ENCODE assay signal across 10 cellular contexts in genomic region chr14:38405851-38406630, GRCh38.
DNase-seq lines count a peak whose midpoint lies in the region; ATAC-seq and TF ChIP-seq lines count a peak whose summit lies in the region.
"Had no signal": no experiment of that assay in that cellular context is flagged by ENCODE, and none has a peak within 500 bp of the region (broad histone marks: within the 10 kb centered on the region; RNA-seq: fewer than 3 reads in every experiment).

No MANE protein-coding gene starts in this region.

- no peak overlapping the region for H3K27ac ChIP-seq in OCI-LY7 (ENCODE audit: low read depth, low read length, poor library complexity, severe bottlenecking)

- H3K36me3 ChIP-seq in OCI-LY7 (ENCODE audit: insufficient read depth, low read length), result no peaks in the 10 kb centered on the region

- TF ChIP-seq CTCF in OCI-LY7 (conservative IDR thresholded peaks at IDR 0.05; ENCODE audit: low read length), result no peak

- no peaks in the 10 kb centered on the region for H3K9me3 ChIP-seq in OCI-LY7 (ENCODE audit: low read length)

- H2AFZ ChIP-seq in OCI-LY7 (ENCODE audit: low read length), result no peak overlapping the region

- H3K4me2 ChIP-seq in OCI-LY7 (ENCODE audit: low read length), result no peak overlapping the region

- no peaks in the 10 kb centered on the region for H4K20me1 ChIP-seq in OCI-LY7 (ENCODE audit: insufficient read depth, low read length)

- POLR2A ChIA-PET in OCI-LY7 (lab: Charles Lee), result interaction anchor here (0.7 to 1.3 kb wide), 2 partner anchors 37 to 87 kb away, joined by 3 to 4 read pairs; no protein-coding TSS in a partner anchor

- no peaks in the 10 kb centered on the region for H3K79me2 ChIP-seq in OCI-LY7 (ENCODE audit: insufficient read depth, low read depth, low read length)

- intact Hi-C loops in OCI-LY7 (cut with micrococcal nuclease; ENCODE audit: unreplicated experiment), result no loop called here

- ATAC-seq in SK-N-SH treated with all-trans-retinoic acid at 6 μM for 48 hours (peak; percentile 64), GM18861 (IDR thresholded peaks at IDR 0.05; ENCODE audit: unreplicated experiment) (no peak)
- ATAC-seq: stimulated activated naive CD8-positive, alpha-beta T cell treated with anti-CD3 and anti-CD28 coated beads, Interleukin-15, Interleukin-2, amounts not matched to agents 100 U/mL and 50 U/mL, for 24 hours had no signal

- H3K4me1 ChIP-seq in OCI-LY7 (ENCODE audit: insufficient read depth, low read length, poor library complexity, severe bottlenecking), result no peaks in the 10 kb centered on the region

- peaks cover 4% of the 10 kb centered on the region; the same call in 1 of the 2 replicates for H3K9me2 ChIP-seq in OCI-LY7 (ENCODE audit: insufficient read depth, low read length)

- H3K4me3 ChIP-seq in OCI-LY7 (ENCODE audit: low read depth, low read length, poor library complexity, severe bottlenecking), result no peak overlapping the region

- no TSS peak for BruUV-seq in OCI-LY7 (replicated peaks; lab: Mats Ljungman, UMichigan)

- CTCF ChIA-PET in OCI-LY7 (lab: Charles Lee; ENCODE audit: unreplicated experiment), result no interaction called here

- peak; percentile 79 for DNase-seq in DMS153 treated with DMSO at 0.1 percent for 48 hours (lab: John Stamatoyannopoulos, UW; ENCODE audit: unreplicated experiment)
- peak; percentile 86 for DNase-seq in NCI-H1105 treated with DMSO at 0.1 percent for 48 hours (lab: John Stamatoyannopoulos, UW)
- peak; percentile 93 for DNase-seq in myocyte (ENCODE audit: low read depth)
- DNase-seq in activated naive CD4-positive, alpha-beta T cell (lab: John Stamatoyannopoulos, UW), result no peak
- no peak for DNase-seq in OCI-M1 (lab: John Stamatoyannopoulos, UW)
- DNase-seq in OCI-LY7 (ENCODE audit: low spot score), result no peak
- DNase-seq: aorta; stimulated activated naive CD8-positive, alpha-beta T cell treated with anti-CD3 and anti-CD28 coated beads, Interleukin-15, Interleukin-2, amounts not matched to agents 100 U/mL and 50 U/mL, for 24 hours had no signal

TF ChIP-seq in SK-N-SH treated with all-trans-retinoic acid at 6 μM for 48 hours, 23 proteins besides CTCF, POLR2A, EP300 and RAD21:
- TF ChIP-seq ZFP30 (CRISPR knock-in tag; IDR thresholded peaks at IDR 0.05), result no peak
- no peak for TF ChIP-seq TSHZ2 (CRISPR knock-in tag; IDR thresholded peaks at IDR 0.05)
- no peak for TF ChIP-seq SNAI2 (CRISPR knock-in tag; IDR thresholded peaks at IDR 0.05)
- TF ChIP-seq ISL1 (CRISPR knock-in tag; IDR thresholded peaks at IDR 0.05), result no peak
- TF ChIP-seq ZC3H10 (CRISPR knock-in tag; IDR thresholded peaks at IDR 0.05), result no peak
- TF ChIP-seq CSDC2 (CRISPR knock-in tag; IDR thresholded peaks at IDR 0.05), result no peak
- no peak for TF ChIP-seq ZFP3 (CRISPR knock-in tag; IDR thresholded peaks at IDR 0.05)
- no peak for TF ChIP-seq POU6F1 (CRISPR knock-in tag; IDR thresholded peaks at IDR 0.05; ENCODE audit: borderline replicate concordance, low read depth)
- TF ChIP-seq BACH2 (CRISPR knock-in tag; IDR thresholded peaks at IDR 0.05; ENCODE audit: borderline replicate concordance), result no peak
- TF ChIP-seq PPARA (CRISPR knock-in tag; IDR thresholded peaks at IDR 0.05; ENCODE audit: borderline replicate concordance), result no peak
- TF ChIP-seq OSR1 (CRISPR knock-in tag; IDR thresholded peaks at IDR 0.05), result no peak
- TF ChIP-seq ZNF70 (CRISPR knock-in tag; IDR thresholded peaks at IDR 0.05), result no peak
- TF ChIP-seq CSRNP3 (CRISPR knock-in tag; IDR thresholded peaks at IDR 0.05), result no peak

Comparison
In these comparisons a context has a peak if more than half of its experiments do, and no peak if none do; other contexts are left out.
1. DNase-seq: peak in DMS153 treated with DMSO at 0.1 percent for 48 hours (single experiment), NCI-H1105 treated with DMSO at 0.1 percent for 48 hours (single experiment) and myocyte (single experiment); none in activated naive CD4-positive, alpha-beta T cell (0 of 4), OCI-M1 (single experiment) and OCI-LY7 (single experiment).